ENCODE assay signal across 1 cellular context in the genomic region with DNA sequence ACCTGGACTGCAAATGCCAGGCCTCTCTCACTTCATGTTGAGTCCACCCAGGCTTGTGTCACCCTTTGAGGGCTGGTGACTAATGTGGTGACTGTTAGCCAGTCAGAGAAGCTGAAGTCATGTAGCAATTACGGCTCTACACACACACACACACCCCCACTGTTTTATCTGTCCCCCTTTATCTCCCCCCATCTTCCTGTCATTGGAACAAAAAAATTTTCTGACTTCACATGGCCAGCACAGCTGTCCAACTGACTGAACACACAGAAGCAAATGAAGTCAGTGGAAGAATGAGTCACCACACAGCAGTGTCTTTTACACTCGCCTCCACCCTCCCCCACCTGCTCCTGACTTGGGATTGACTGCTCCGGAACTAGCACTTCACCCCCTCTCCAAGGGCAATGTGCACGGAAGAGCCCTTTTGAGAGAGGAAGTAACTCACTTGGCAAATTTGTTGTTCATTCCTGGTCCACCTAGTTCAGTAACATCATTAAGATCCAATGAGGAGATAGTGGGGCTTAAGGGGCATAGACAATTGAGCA.
TF ChIP-seq lines count a peak whose summit lies in the region.

No MANE protein-coding gene starts in this region.

TF ChIP-seq in HEK293, 187 proteins besides CTCF, POLR2A, EP300 and RAD21 (continued from another document):
- TF ChIP-seq, protein P1, sequence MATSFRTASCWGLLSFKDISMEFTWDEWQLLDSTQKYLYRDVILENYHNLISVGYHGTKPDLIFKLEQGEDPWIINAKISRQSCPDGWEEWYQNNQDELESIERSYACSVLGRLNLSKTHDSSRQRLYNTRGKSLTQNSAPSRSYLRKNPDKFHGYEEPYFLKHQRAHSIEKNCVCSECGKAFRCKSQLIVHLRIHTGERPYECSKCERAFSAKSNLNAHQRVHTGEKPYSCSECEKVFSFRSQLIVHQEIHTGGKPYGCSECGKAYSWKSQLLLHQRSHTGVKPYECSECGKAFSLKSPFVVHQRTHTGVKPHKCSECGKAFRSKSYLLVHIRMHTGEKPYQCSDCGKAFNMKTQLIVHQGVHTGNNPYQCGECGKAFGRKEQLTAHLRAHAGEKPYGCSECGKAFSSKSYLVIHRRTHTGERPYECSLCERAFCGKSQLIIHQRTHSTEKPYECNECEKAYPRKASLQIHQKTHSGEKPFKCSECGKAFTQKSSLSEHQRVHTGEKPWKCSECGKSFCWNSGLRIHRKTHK (tag by site-specific recombination; IDR thresholded peaks at IDR 0.05): no peak
- TF ChIP-seq, protein P2, sequence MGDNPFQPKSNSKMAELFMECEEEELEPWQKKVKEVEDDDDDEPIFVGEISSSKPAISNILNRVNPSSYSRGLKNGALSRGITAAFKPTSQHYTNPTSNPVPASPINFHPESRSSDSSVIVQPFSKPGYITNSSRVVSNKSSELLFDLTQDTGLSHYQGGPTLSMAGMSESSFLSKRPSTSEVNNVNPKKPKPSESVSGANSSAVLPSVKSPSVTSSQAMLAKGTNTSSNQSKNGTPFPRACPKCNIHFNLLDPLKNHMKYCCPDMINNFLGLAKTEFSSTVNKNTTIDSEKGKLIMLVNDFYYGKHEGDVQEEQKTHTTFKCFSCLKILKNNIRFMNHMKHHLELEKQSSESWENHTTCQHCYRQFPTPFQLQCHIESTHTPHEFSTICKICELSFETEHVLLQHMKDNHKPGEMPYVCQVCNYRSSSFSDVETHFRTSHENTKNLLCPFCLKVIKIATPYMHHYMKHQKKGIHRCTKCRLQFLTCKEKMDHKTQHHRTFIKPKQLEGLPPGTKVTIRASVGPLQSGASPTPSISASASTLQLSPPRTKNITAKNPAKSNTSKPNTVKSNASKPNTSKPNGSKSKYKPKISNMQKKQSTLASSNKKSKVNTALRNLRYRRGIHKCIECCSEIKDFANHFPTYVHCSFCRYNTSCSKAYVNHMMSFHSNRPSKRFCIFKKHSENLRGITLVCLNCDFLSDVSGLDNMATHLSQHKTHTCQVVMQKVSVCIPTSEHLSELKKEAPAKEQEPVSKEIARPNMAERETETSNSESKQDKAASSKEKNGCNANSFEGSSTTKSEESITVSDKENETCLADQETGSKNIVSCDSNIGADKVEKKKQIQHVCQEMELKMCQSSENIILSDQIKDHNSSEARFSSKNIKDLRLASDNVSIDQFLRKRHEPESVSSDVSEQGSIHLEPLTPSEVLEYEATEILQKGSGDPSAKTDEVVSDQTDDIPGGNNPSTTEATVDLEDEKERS (tag by site-specific recombination; IDR thresholded peaks at IDR 0.05): peak; percentile 67; the same call in 1 of the 2 replicates
- peak; percentile 88 for TF ChIP-seq FEZF1 (tag by site-specific recombination; IDR thresholded peaks at IDR 0.05)
- TF ChIP-seq, protein P3, sequence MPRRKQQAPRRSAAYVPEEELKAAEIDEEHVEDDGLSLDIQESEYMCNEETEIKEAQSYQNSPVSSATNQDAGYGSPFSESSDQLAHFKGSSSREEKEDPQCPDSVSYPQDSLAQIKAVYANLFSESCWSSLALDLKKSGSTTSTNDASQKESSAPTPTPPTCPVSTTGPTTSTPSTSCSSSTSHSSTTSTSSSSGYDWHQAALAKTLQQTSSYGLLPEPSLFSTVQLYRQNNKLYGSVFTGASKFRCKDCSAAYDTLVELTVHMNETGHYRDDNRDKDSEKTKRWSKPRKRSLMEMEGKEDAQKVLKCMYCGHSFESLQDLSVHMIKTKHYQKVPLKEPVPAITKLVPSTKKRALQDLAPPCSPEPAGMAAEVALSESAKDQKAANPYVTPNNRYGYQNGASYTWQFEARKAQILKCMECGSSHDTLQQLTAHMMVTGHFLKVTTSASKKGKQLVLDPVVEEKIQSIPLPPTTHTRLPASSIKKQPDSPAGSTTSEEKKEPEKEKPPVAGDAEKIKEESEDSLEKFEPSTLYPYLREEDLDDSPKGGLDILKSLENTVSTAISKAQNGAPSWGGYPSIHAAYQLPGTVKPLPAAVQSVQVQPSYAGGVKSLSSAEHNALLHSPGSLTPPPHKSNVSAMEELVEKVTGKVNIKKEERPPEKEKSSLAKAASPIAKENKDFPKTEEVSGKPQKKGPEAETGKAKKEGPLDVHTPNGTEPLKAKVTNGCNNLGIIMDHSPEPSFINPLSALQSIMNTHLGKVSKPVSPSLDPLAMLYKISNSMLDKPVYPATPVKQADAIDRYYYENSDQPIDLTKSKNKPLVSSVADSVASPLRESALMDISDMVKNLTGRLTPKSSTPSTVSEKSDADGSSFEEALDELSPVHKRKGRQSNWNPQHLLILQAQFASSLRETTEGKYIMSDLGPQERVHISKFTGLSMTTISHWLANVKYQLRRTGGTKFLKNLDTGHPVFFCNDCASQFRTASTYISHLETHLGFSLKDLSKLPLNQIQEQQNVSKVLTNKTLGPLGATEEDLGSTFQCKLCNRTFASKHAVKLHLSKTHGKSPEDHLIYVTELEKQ (tag by site-specific recombination; IDR thresholded peaks at IDR 0.05; ENCODE audit: borderline replicate concordance): peak; percentile 31; the same call in 1 of the 2 replicates
- peak; percentile 50 for TF ChIP-seq ZNF341 (tag by site-specific recombination; IDR thresholded peaks at IDR 0.05; ENCODE audit: low read depth)
- 0 out of 2 replicates have a peak, but pooled peaks have one; percentile 23 for TF ChIP-seq ZNF157 (tag by site-specific recombination; IDR thresholded peaks at IDR 0.05)
- peak; percentile 66 for TF ChIP-seq GLIS2 (tag by site-specific recombination; IDR thresholded peaks at IDR 0.05)
- TF ChIP-seq, protein P4, sequence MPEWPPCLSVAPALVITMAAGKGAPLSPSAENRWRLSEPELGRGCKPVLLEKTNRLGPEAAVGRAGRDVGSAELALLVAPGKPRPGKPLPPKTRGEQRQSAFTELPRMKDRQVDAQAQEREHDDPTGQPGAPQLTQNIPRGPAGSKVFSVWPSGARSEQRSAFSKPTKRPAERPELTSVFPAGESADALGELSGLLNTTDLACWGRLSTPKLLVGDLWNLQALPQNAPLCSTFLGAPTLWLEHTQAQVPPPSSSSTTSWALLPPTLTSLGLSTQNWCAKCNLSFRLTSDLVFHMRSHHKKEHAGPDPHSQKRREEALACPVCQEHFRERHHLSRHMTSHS (tag by site-specific recombination; IDR thresholded peaks at IDR 0.05): peak; percentile 85
- TF ChIP-seq ZSCAN23 (tag by site-specific recombination; IDR thresholded peaks at IDR 0.05): no peak
- TF ChIP-seq ZNF16 (tag by site-specific recombination; IDR thresholded peaks at IDR 0.05; ENCODE audit: low read depth): no peak
- no peak for TF ChIP-seq ZNF292 (tag by site-specific recombination; IDR thresholded peaks at IDR 0.05; ENCODE audit: borderline replicate concordance, low read depth)
- TF ChIP-seq ZFHX2 (tag by site-specific recombination; conservative IDR thresholded peaks at IDR 0.05): peak; percentile 83
- TF ChIP-seq ZNF623 (tag by site-specific recombination; IDR thresholded peaks at IDR 0.05): no peak
- TF ChIP-seq ZNF530 (tag by site-specific recombination; IDR thresholded peaks at IDR 0.05; ENCODE audit: low read depth): no peak
- no peak for TF ChIP-seq ZNF211 (tag by site-specific recombination; IDR thresholded peaks at IDR 0.05; ENCODE audit: low read depth)
- TF ChIP-seq, protein P5, sequence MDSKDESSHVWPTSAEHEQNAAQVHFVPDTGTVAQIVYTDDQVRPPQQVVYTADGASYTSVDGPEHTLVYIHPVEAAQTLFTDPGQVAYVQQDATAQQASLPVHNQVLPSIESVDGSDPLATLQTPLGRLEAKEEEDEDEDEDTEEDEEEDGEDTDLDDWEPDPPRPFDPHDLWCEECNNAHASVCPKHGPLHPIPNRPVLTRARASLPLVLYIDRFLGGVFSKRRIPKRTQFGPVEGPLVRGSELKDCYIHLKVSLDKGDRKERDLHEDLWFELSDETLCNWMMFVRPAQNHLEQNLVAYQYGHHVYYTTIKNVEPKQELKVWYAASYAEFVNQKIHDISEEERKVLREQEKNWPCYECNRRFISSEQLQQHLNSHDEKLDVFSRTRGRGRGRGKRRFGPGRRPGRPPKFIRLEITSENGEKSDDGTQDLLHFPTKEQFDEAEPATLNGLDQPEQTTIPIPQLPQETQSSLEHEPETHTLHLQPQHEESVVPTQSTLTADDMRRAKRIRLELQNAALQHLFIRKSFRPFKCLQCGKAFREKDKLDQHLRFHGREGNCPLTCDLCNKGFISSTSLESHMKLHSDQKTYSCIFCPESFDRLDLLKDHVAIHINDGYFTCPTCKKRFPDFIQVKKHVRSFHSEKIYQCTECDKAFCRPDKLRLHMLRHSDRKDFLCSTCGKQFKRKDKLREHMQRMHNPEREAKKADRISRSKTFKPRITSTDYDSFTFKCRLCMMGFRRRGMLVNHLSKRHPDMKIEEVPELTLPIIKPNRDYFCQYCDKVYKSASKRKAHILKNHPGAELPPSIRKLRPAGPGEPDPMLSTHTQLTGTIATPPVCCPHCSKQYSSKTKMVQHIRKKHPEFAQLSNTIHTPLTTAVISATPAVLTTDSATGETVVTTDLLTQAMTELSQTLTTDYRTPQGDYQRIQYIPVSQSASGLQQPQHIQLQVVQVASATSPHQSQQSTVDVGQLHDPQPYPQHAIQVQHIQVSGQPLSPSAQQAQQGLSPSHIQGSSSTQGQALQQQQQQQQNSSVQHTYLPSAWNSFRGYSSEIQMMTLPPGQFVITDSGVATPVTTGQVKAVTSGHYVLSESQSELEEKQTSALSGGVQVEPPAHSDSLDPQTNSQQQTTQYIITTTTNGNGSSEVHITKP (tag by site-specific recombination; IDR thresholded peaks at IDR 0.05): peak; percentile 83
- TF ChIP-seq, protein P6, sequence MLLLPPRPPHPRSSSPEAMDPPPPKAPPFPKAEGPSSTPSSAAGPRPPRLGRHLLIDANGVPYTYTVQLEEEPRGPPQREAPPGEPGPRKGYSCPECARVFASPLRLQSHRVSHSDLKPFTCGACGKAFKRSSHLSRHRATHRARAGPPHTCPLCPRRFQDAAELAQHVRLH (tag by site-specific recombination; IDR thresholded peaks at IDR 0.05): no peak
- no peak for TF ChIP-seq GFI1B (tag by site-specific recombination; IDR thresholded peaks at IDR 0.05)
- peak; percentile 81 for TF ChIP-seq RBAK (tag by site-specific recombination; IDR thresholded peaks at IDR 0.05)
- TF ChIP-seq ZNF555 (tag by site-specific recombination; conservative IDR thresholded peaks at IDR 0.05): no peak
- TF ChIP-seq KLF10 (tag by site-specific recombination; IDR thresholded peaks at IDR 0.05): no peak
- no peak for TF ChIP-seq ZNF571 (tag by site-specific recombination; IDR thresholded peaks at IDR 0.05)
- no peak for TF ChIP-seq ZNF776 (tag by site-specific recombination; IDR thresholded peaks at IDR 0.05; ENCODE audit: borderline replicate concordance)
- no peak for TF ChIP-seq ZNF658 (tag by site-specific recombination; IDR thresholded peaks at IDR 0.05)
- TF ChIP-seq ZNF629 (tag by site-specific recombination; IDR thresholded peaks at IDR 0.05): peak; percentile 94
- TF ChIP-seq, protein P7, sequence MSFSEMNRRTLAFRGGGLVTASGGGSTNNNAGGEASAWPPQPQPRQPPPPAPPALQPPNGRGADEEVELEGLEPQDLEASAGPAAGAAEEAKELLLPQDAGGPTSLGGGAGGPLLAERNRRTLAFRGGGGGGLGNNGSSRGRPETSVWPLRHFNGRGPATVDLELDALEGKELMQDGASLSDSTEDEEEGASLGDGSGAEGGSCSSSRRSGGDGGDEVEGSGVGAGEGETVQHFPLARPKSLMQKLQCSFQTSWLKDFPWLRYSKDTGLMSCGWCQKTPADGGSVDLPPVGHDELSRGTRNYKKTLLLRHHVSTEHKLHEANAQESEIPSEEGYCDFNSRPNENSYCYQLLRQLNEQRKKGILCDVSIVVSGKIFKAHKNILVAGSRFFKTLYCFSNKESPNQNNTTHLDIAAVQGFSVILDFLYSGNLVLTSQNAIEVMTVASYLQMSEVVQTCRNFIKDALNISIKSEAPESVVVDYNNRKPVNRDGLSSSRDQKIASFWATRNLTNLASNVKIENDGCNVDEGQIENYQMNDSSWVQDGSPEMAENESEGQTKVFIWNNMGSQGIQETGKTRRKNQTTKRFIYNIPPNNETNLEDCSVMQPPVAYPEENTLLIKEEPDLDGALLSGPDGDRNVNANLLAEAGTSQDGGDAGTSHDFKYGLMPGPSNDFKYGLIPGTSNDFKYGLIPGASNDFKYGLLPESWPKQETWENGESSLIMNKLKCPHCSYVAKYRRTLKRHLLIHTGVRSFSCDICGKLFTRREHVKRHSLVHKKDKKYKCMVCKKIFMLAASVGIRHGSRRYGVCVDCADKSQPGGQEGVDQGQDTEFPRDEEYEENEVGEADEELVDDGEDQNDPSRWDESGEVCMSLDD (tag by site-specific recombination; IDR thresholded peaks at IDR 0.05): peak; percentile 70; the same call in 1 of the 2 replicates
- TF ChIP-seq ZNF223 (tag by site-specific recombination; IDR thresholded peaks at IDR 0.05): no peak
- peak; percentile 81; the same call in 1 of the 2 replicates for TF ChIP-seq ZNF184 (tag by site-specific recombination; IDR thresholded peaks at IDR 0.05)
- no peak; the same call in 1 of the 2 replicates for TF ChIP-seq IKZF3 (tag by site-specific recombination; IDR thresholded peaks at IDR 0.05)
- TF ChIP-seq BCL11B (tag by site-specific recombination; IDR thresholded peaks at IDR 0.05; ENCODE audit: low read depth): no peak
